1 cellular context compared by ENCODE assay signal in the genomic region with DNA sequence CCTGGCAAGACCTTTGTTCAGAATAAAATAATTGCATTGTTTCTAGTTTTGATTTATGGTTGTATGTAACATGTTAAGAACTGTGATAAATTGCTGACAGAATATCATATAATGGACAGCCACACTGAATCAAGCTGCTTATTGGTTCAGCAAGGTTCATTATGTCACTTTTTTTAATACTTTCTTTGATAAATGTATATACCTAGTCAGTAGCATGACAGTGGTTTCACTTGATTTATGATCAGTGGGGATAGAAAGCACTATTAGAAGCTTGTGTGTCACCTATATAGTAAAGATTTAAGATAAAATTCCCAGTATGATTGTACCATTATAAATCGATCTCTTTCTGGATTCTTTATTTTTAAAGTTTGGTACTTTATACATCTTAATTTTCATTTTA.
TF ChIP-seq lines count a peak whose summit lies in the region.

No MANE protein-coding gene starts in this region.

TF ChIP-seq in WTC11, 78 proteins besides CTCF, POLR2A, EP300 and RAD21 (continued from another document):
- TF ChIP-seq, protein P1, sequence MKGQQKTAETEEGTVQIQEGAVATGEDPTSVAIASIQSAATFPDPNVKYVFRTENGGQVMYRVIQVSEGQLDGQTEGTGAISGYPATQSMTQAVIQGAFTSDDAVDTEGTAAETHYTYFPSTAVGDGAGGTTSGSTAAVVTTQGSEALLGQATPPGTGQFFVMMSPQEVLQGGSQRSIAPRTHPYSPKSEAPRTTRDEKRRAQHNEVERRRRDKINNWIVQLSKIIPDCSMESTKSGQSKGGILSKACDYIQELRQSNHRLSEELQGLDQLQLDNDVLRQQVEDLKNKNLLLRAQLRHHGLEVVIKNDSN (CRISPR knock-in tag; IDR thresholded peaks at IDR 0.05): no peak
